Comparison of ENCODE assay signal across 28 cellular contexts in the genomic region with DNA sequence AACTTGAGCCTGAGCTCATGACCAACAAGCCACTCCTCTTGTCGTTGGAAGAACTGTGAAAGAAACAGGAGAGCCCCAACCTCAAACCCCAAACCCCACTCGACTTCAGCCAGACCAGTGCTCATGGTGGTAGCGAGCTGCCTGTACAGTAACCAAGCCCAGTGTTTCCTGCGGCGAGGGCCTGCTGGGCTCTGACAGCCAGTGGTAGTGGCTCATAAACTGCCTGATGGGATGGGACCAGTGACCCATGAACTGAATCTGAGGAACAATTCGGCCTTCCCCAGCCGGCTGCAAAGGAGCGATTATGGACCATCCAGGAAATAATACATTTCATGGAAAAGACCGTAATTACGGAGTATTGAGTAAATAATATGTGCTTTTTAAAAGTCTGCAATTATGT.
"Had no signal": no experiment of that assay in that cellular context is flagged by ENCODE, and none has a peak within 500 bp of the region (broad histone marks: within the 10 kb centered on the region; RNA-seq: fewer than 3 reads in every experiment).

No MANE protein-coding gene starts in this region.

- H3K36me3 ChIP-seq: ascending aorta, MG63 had no signal

- H3K4me3 Mint-ChIP-seq: activated CD8-positive, alpha-beta memory T cell treated with anti-CD3 and anti-CD28 coated beads, Interleukin-2, amount 10 ng/mL, durations not matched to agents 7 days and 5 days; activated naive CD4-positive, alpha-beta T cell treated with anti-CD3 and anti-CD28 coated beads, Interleukin-2, amount 50 U/mL, for 24 hours; activated T-cell treated with anti-CD3 and anti-CD28 coated beads, Interleukin-2, amount 50 U/mL, for 24 hours; activated T-helper 1 cell treated with anti-CD3 and anti-CD28 coated beads, Interleukin-12 subunit alpha, Interleukin-12 subunit beta, Interleukin-2, Interleukin-4 antibody, amounts not matched to agents 30 ng/mL and 10 ng/mL and 1 ng/mL, durations not matched to agents 14 hours and 24 hours and 36 hours; T-cell had no signal

- H3K27ac ChIP-seq: ascending aorta, body of pancreas, SK-N-MC, VCaP had no signal

- H3K4me3 ChIP-seq: ascending aorta, body of pancreas, MG63, SK-N-MC had no signal

- H3K9me3 ChIP-seq: ascending aorta, body of pancreas, MG63 had no signal

- H3K27ac Mint-ChIP-seq: activated CD8-positive, alpha-beta memory T cell treated with anti-CD3 and anti-CD28 coated beads, Interleukin-2, amount 10 ng/mL, durations not matched to agents 7 days and 5 days; activated naive CD4-positive, alpha-beta T cell treated with anti-CD3 and anti-CD28 coated beads, Interleukin-2, amount 50 U/mL, for 24 hours; activated T-cell treated with anti-CD3 and anti-CD28 coated beads, Interleukin-2, amount 50 U/mL, for 24 hours; activated T-helper 1 cell treated with anti-CD3 and anti-CD28 coated beads, Interleukin-12 subunit alpha, Interleukin-12 subunit beta, Interleukin-2, Interleukin-4 antibody, amounts not matched to agents 30 ng/mL and 10 ng/mL and 1 ng/mL, durations not matched to agents 14 hours and 24 hours and 36 hours; T-cell had no signal

- DNase-seq: activated CD4-positive, alpha-beta T cell treated with anti-CD3 and anti-CD28 coated beads for 4 hours; activated CD4-positive, alpha-beta T cell treated with anti-CD3 and anti-CD28 coated beads, Interleukin-2, amount 50 U/mL, for 4 hours; activated CD8-positive, alpha-beta memory T cell treated with anti-CD3 and anti-CD28 coated beads, Interleukin-2, amount 10 ng/mL, durations not matched to agents 7 days and 5 days; activated effector memory CD4-positive, alpha-beta T cell treated with Interleukin-2 at 50 U/mL for 16 hours; activated naive CD4-positive, alpha-beta T cell; activated T-cell treated with anti-CD3 and anti-CD28 coated beads, Interleukin-2, amount 50 U/mL, for 24 hours; body of pancreas; central memory CD4-positive, alpha-beta T cell; NCI-H1105; NCI-H1694; NCI-H2029; NCI-H2107; NCI-H2171 treated with DMSO at 0.1 percent for 48 hours; NCI-H510A treated with DMSO at 0.1 percent for 48 hours; NCI-H774; NK-92 treated with Interleukin-12 subunit alpha and Interleukin-12 subunit beta, amount 100 ng/mL, for 24 hours; OCI-M1; RPMI8226; T-cell; T-helper 2 cell had no signal

- H3K4me1 Mint-ChIP-seq: activated naive CD4-positive, alpha-beta T cell treated with anti-CD3 and anti-CD28 coated beads, Interleukin-2, amount 50 U/mL, for 24 hours; T-cell had no signal

- H3K4me1 ChIP-seq: ascending aorta, body of pancreas had no signal

- H3K9me3 Mint-ChIP-seq: activated naive CD4-positive, alpha-beta T cell treated with anti-CD3 and anti-CD28 coated beads, Interleukin-2, amount 50 U/mL, for 24 hours; activated T-cell treated with anti-CD3 and anti-CD28 coated beads, Interleukin-2, amount 50 U/mL, for 24 hours; activated T-helper 1 cell treated with anti-CD3 and anti-CD28 coated beads, Interleukin-12 subunit alpha, Interleukin-12 subunit beta, Interleukin-2, Interleukin-4 antibody, amounts not matched to agents 30 ng/mL and 10 ng/mL and 1 ng/mL, durations not matched to agents 14 hours and 24 hours and 36 hours; T-cell had no signal

- H3K36me3 Mint-ChIP-seq: activated CD8-positive, alpha-beta memory T cell treated with anti-CD3 and anti-CD28 coated beads, Interleukin-2, amount 10 ng/mL, durations not matched to agents 7 days and 5 days; activated naive CD4-positive, alpha-beta T cell treated with anti-CD3 and anti-CD28 coated beads, Interleukin-2, amount 50 U/mL, for 24 hours; T-cell had no signal

- ATAC-seq: activated CD8-positive, alpha-beta memory T cell treated with anti-CD3 and anti-CD28 coated beads, Interleukin-2, amount 10 ng/mL, durations not matched to agents 7 days and 5 days; body of pancreas; Panc1; Right ventricle myocardium inferior; T-cell had no signal

- H3K27me3 ChIP-seq: ascending aorta, body of pancreas, MG63 had no signal
